Comparison of ENCODE assay signal across 23 cellular contexts in genomic region chr9:100413839-100414420, GRCh38. TPM values are rescaled to one million over a fixed set of nuclear protein-coding genes. Genes with fewer than 3 reads are reported as not detected.
DNase-seq lines count a peak whose midpoint lies in the region; ATAC-seq, FAIRE-seq and TF ChIP-seq lines count a peak whose summit lies in the region.
"Had no signal": no experiment of that assay in that cellular context is flagged by ENCODE, and none has a peak within 500 bp of the region (broad histone marks: within the 10 kb centered on the region; RNA-seq: fewer than 3 reads in every experiment).

No MANE protein-coding gene starts in this region.

- POLR2A ChIA-PET in HepG2 (lab: Yijun Ruan, JAX) = interaction anchor here (0.7 to 1.3 kb wide), 3 partner anchors 13 to 300 kb away, joined by 3 read pairs; partner anchors contain the start of gene MSANTD3

- no peak for TF ChIP-seq POLR2A in HepG2 (IDR thresholded peaks at IDR 0.05; ENCODE audit: insufficient read depth in 1 of 2, low read depth in 2 of 2, low read length in 2 of 2)
- TF ChIP-seq POLR2A in right lobe of liver (IDR thresholded peaks at IDR 0.05) = no peak
- no peak for TF ChIP-seq POLR2A in esophagus muscularis mucosa (IDR thresholded peaks at IDR 0.05; ENCODE audit: low read depth)

- no peaks in the 10 kb centered on the region for H3K4me1 Mint-ChIP-seq in type B pancreatic cell (ENCODE audit: unreplicated experiment)

- peak overlapping the region; percentile 34 for H3K4me3 Mint-ChIP-seq in type B pancreatic cell
- H3K4me3 Mint-ChIP-seq: CD8-positive, alpha-beta T cell had no signal

- no peak overlapping the region for H3K4me3 ChIP-seq in HepG2 (replicated peaks in 1 of 3; ENCODE audit: insufficient read depth in 1 of 3, low read depth in 2 of 3, low read length in 3 of 3)
- H3K4me3 ChIP-seq in right lobe of liver = no peak overlapping the region
- no peak overlapping the region for H3K4me3 ChIP-seq in esophagus muscularis mucosa
- H3K4me3 ChIP-seq: GM23248 had no signal

- CTCF ChIA-PET in HepG2 (lab: Yijun Ruan, JAX; ENCODE audit: low intra/inter-chr PET ratio, low total read pairs) = no interaction called here

- H3K9me3 ChIP-seq in HepG2 (ENCODE audit: low read length) (peaks cover 5% of the 10 kb centered on the region), right lobe of liver (no peaks in the 10 kb centered on the region), esophagus muscularis mucosa (no peaks in the 10 kb centered on the region)
- H3K9me3 ChIP-seq: Caco-2 had no signal

- WGBS in HepG2 (ENCODE audit: low lambda C conversion rate) = 90% methylated on average over 5 of the region's 5 CpGs
- WGBS in right lobe of liver (ENCODE audit: insufficient coverage, low coverage, low lambda C conversion rate, missing lambda C conversion rate) = 93% methylated on average over 5 of the region's 5 CpGs
- WGBS in esophagus muscularis mucosa = 96% methylated on average over 5 of the region's 5 CpGs

- H3K79me2 ChIP-seq in HepG2 (ENCODE audit: insufficient read depth, low read length) = no peaks in the 10 kb centered on the region

- in situ Hi-C loops in HepG2 (cut with HindIII; ENCODE audit: extremely low pct_ligation_motif_present, low pct_unique_long_range_greater_than_20kb) = no loop called here

- FAIRE-seq in HepG2 (lab: Jason Lieb, UNC) (no peak), RCC 7860 (lab: Jason Lieb, UNC) (no peak)
- FAIRE-seq: A204.1, G401.6, GM12892, H1 had no signal

- no peaks in the 10 kb centered on the region for H3K36me3 ChIP-seq in HepG2 (replicated peaks in 1 of 2; ENCODE audit: control insufficient read depth in 1 of 2, insufficient read depth in 2 of 2, low read length in 2 of 2)
- H3K36me3 ChIP-seq in right lobe of liver = no peaks in the 10 kb centered on the region
- H3K36me3 ChIP-seq in esophagus muscularis mucosa = no peaks in the 10 kb centered on the region

- no peak overlapping the region for H3K4me2 ChIP-seq in HepG2 (ENCODE audit: low read depth, low read length)

- TF ChIP-seq EP300 in HepG2 (IDR thresholded peaks at IDR 0.05; ENCODE audit: low read depth in 2 of 2, low read length in 2 of 2) (no peak), HepG2 (CRISPR knock-in tag; IDR thresholded peaks at IDR 0.05; ENCODE audit: borderline replicate concordance) (no peak), esophagus muscularis mucosa (IDR thresholded peaks at IDR 0.05) (no peak)

- no peaks in the 10 kb centered on the region for H3K27me3 Mint-ChIP-seq in type B pancreatic cell

- H3K4me1 ChIP-seq in HepG2 (ENCODE audit: insufficient read depth, low read length) (peaks cover 18% of the 10 kb centered on the region), right lobe of liver (peaks cover 0 to 8% (median 0%) of the 10 kb centered on the region in 4 donors), esophagus muscularis mucosa (peaks cover 4 to 14% (median 11%) of the 10 kb centered on the region in 4 donors)

- no peak for TF ChIP-seq RAD21 in HepG2 (CRISPR knock-in tag; IDR thresholded peaks at IDR 0.05)

- H4K20me1 ChIP-seq in HepG2 (ENCODE audit: insufficient read depth, low read length) = no peaks in the 10 kb centered on the region

- DNase-seq in HepG2 (ENCODE audit: low spot score) (no peak), right lobe of liver (no peak), NCI-H69 (lab: John Stamatoyannopoulos, UW) (peak; percentile 37), esophagus muscularis mucosa (ENCODE audit: extremely low spot score) (peak; percentile 8), type B pancreatic cell (ENCODE audit: extremely low spot score, unreplicated experiment) (no peak), SIG-M5 (lab: John Stamatoyannopoulos, UW) (no peak), RCC 7860 (ENCODE audit: low spot score) (no peak)
- DNase-seq: ACHN; AML-193; C1 segment of cervical spinal cord; Caco-2; CD8-positive, alpha-beta T cell; DMS153; DND-41; GM23248; H7; HCEC 1CT had no signal

- no peak for ATAC-seq in HepG2
- no peak for ATAC-seq in right lobe of liver
- ATAC-seq in HG02588 (IDR thresholded peaks at IDR 0.05; ENCODE audit: unreplicated experiment) = no peak
- ATAC-seq: CD8-positive, alpha-beta T cell had no signal

- no TSS peak for BruUV-seq in HepG2 (replicated peaks; lab: Mats Ljungman, UMichigan)

- H3K27ac Mint-ChIP-seq in type B pancreatic cell = no peak overlapping the region
- H3K27ac Mint-ChIP-seq: CD8-positive, alpha-beta T cell had no signal

- peaks cover 4% of the 10 kb centered on the region for H3K9me3 Mint-ChIP-seq in type B pancreatic cell
- H3K9me3 Mint-ChIP-seq: CD8-positive, alpha-beta T cell had no signal

- H3K27ac ChIP-seq in HepG2 (ENCODE audit: extremely low read length, insufficient read depth, low read length) = no peak overlapping the region
- no peak overlapping the region for H3K27ac ChIP-seq in right lobe of liver
- no peak overlapping the region for H3K27ac ChIP-seq in esophagus muscularis mucosa (replicated peaks in 1 of 4)
- H3K27ac ChIP-seq: 22Rv1, GM23248 had no signal

- TF ChIP-seq CTCF in HepG2 (CRISPR knock-in tag; IDR thresholded peaks at IDR 0.05) = no peak
- no peak for TF ChIP-seq CTCF in right lobe of liver (IDR thresholded peaks at IDR 0.05)
- TF ChIP-seq CTCF in esophagus muscularis mucosa (IDR thresholded peaks at IDR 0.05) = no peak
- no peak for TF ChIP-seq CTCF in type B pancreatic cell (conservative IDR thresholded peaks at IDR 0.05)

- H3K27me3 ChIP-seq in HepG2 (ENCODE audit: control insufficient read depth in 1 of 2, insufficient read depth in 2 of 2, low read length in 2 of 2) (no peaks in the 10 kb centered on the region), right lobe of liver (no peaks in the 10 kb centered on the region), esophagus muscularis mucosa (peaks cover 0 to 10% (median 0%) of the 10 kb centered on the region in 4 donors)

- intact Hi-C loops in HepG2 (cut with micrococcal nuclease; ENCODE audit: unreplicated experiment) (loop anchor here (5.0 kb wide), 1 partner anchor 62 kb away; the partner anchor contains the start of gene TEX10), right lobe of liver (cut with DNase I) (no loop called here), esophagus muscularis mucosa (cut with DNase I) (no loop called here)

- H2AFZ ChIP-seq in HepG2 (ENCODE audit: low read length) = no peak overlapping the region
- H2AFZ ChIP-seq: GM23248 had no signal

- H3K9ac ChIP-seq in HepG2 (ENCODE audit: insufficient read depth, low read depth, low read length) = no peak overlapping the region
- H3K9ac ChIP-seq: GM23248 had no signal

- H3K36me3 Mint-ChIP-seq in type B pancreatic cell = no peaks in the 10 kb centered on the region
- H3K36me3 Mint-ChIP-seq: CD8-positive, alpha-beta T cell had no signal

RNA-seq across cellular contexts. Expression of gene MSANTD3, which starts 13.0 kb away (rescaled TPM):
- total RNA-seq in HepG2 (2016; rRNA removed; fragmentation: Illumina TruSeq; extraction: Trizol) (19.2 and 19.8 TPM in 2 replicates), right lobe of liver (10 to 100 TPM in 3 of 6 experiments, 1 to 10 TPM in 3; 6.7 to 26.9 (median 15.9) TPM), esophagus muscularis mucosa (10 to 100 TPM; 28.5 to 50.4 (median 41.3) TPM), type B pancreatic cell (ENCODE audit: low replicate concordance) (26.4 and 35.5 TPM in 2 replicates)
- 46.9 and 48.3 TPM in 2 replicates for total RNA-seq in HepG2 (2016; cell fraction: cytosol; rRNA removed; fragmentation: Illumina TruSeq; extraction: Trizol; ENCODE audit: low read depth)
- total RNA-seq in HepG2 (2016; cell fraction: insoluble cytoplasmic fraction; rRNA removed; fragmentation: Illumina TruSeq; extraction: Trizol) = 14.8 and 19.7 TPM in 2 replicates
- 57.6 and 63.8 TPM in 2 replicates for total RNA-seq in HepG2 (2016; cell fraction: membrane; rRNA removed; fragmentation: Illumina TruSeq; extraction: Trizol)
- 11.9 and 14.4 TPM in 2 replicates for total RNA-seq in HepG2 (2016; cell fraction: nucleus; rRNA removed; fragmentation: Illumina TruSeq; extraction: Trizol)
- 10.1 and 11.3 TPM in 2 replicates for polyA plus RNA-seq in HepG2 (2011; rRNA removed)
- polyA plus RNA-seq in HepG2 (2011; cell fraction: cytosol; rRNA removed) = 10.6 and 13.0 TPM in 2 replicates
- polyA plus RNA-seq in HepG2 (2011; cell fraction: nucleus; rRNA removed) = 6.4 and 6.5 TPM in 2 replicates
- polyA plus RNA-seq in HepG2 (2012) = 10.6 and 12.3 TPM in 2 replicates
- polyA plus RNA-seq in HepG2 (2016; cell fraction: cytosol; fragmentation: Illumina TruSeq; extraction: Trizol; ENCODE audit: low read depth) = 72.4 and 72.7 TPM in 2 replicates
- polyA plus RNA-seq in HepG2 (2016; cell fraction: insoluble cytoplasmic fraction; fragmentation: Illumina TruSeq; extraction: Trizol; ENCODE audit: low read depth) = 20.1 and 23.8 TPM in 2 replicates
- polyA plus RNA-seq in HepG2 (2016; cell fraction: membrane; fragmentation: Illumina TruSeq; extraction: Trizol; ENCODE audit: low read depth) = 67.8 and 75.8 TPM in 2 replicates
- 20.9 and 21.6 TPM in 2 replicates for polyA plus RNA-seq in HepG2 (2016; cell fraction: nucleus; fragmentation: Illumina TruSeq; extraction: Trizol; ENCODE audit: insufficient read depth, low read depth)
- polyA minus RNA-seq in HepG2 (2011; rRNA and poly(A)+ RNA removed; ENCODE audit: low replicate concordance) = 2.8 and 10.7 TPM in 2 replicates
- 9.2 and 9.4 TPM in 2 replicates for polyA minus RNA-seq in HepG2 (2011; cell fraction: cytosol; rRNA and poly(A)+ RNA removed)
- polyA minus RNA-seq in HepG2 (2011; cell fraction: nucleus; rRNA and poly(A)+ RNA removed) = 15.0 and 15.5 TPM in 2 replicates

RNA-seq across cellular contexts. Expression of gene TMEFF1, which starts 59.0 kb away (rescaled TPM):
- total RNA-seq in HepG2 (2016; rRNA removed; fragmentation: Illumina TruSeq; extraction: Trizol) (1.3 and 1.9 TPM in 2 replicates), right lobe of liver (under 1 TPM in 2 of 6 experiments, not detected in 4; 0.09 to 0.24 TPM), esophagus muscularis mucosa (1 to 10 TPM in 1 of 4 donors, under 1 TPM in 3; 0.50 to 1.7 (median 0.73) TPM), type B pancreatic cell (ENCODE audit: low replicate concordance) (9.5 and 30.5 TPM in 2 replicates)
- 0.62 and 1.0 TPM in 2 replicates for total RNA-seq in HepG2 (2016; cell fraction: cytosol; rRNA removed; fragmentation: Illumina TruSeq; extraction: Trizol; ENCODE audit: low read depth)
- total RNA-seq in HepG2 (2016; cell fraction: insoluble cytoplasmic fraction; rRNA removed; fragmentation: Illumina TruSeq; extraction: Trizol) = 1.7 and 2.0 TPM in 2 replicates
- 1.5 and 1.8 TPM in 2 replicates for total RNA-seq in HepG2 (2016; cell fraction: membrane; rRNA removed; fragmentation: Illumina TruSeq; extraction: Trizol)
- total RNA-seq in HepG2 (2016; cell fraction: nucleus; rRNA removed; fragmentation: Illumina TruSeq; extraction: Trizol) = 0.99 and 1.3 TPM in 2 replicates
- 0.87 and 1.1 TPM in 2 replicates for polyA plus RNA-seq in HepG2 (2011; rRNA removed)
- polyA plus RNA-seq in HepG2 (2011; cell fraction: cytosol; rRNA removed) = 0.75 and 2.2 TPM in 2 replicates
- 0.47 and 1.4 TPM in 2 replicates for polyA plus RNA-seq in HepG2 (2011; cell fraction: nucleus; rRNA removed)
- polyA plus RNA-seq in HepG2 (2012) = 0.43 and 1.2 TPM in 2 replicates
- polyA plus RNA-seq in HepG2 (2016; cell fraction: cytosol; fragmentation: Illumina TruSeq; extraction: Trizol; ENCODE audit: low read depth) = 0.35 and 0.36 TPM in 2 replicates
- 0.38 and 1.4 TPM in 2 replicates for polyA plus RNA-seq in HepG2 (2016; cell fraction: insoluble cytoplasmic fraction; fragmentation: Illumina TruSeq; extraction: Trizol; ENCODE audit: low read depth)
- 0.78 and 1.4 TPM in 2 replicates for polyA plus RNA-seq in HepG2 (2016; cell fraction: membrane; fragmentation: Illumina TruSeq; extraction: Trizol; ENCODE audit: low read depth)
- 2.2 and 2.9 TPM in 2 replicates for polyA plus RNA-seq in HepG2 (2016; cell fraction: nucleus; fragmentation: Illumina TruSeq; extraction: Trizol; ENCODE audit: insufficient read depth, low read depth)
- polyA minus RNA-seq in HepG2 (2011; rRNA and poly(A)+ RNA removed; ENCODE audit: low replicate concordance) = 0.32 TPM in 1 of 2 replicates, not detected in the other
- 1.8 and 2.4 TPM in 2 replicates for polyA minus RNA-seq in HepG2 (2011; cell fraction: cytosol; rRNA and poly(A)+ RNA removed)
- polyA minus RNA-seq in HepG2 (2011; cell fraction: nucleus; rRNA and poly(A)+ RNA removed) = 1.5 and 2.5 TPM in 2 replicates
- total RNA-seq: CD8-positive, alpha-beta T cell had no signal

Comparison
In these comparisons a context has a peak if more than half of its experiments do, and no peak if none do; other contexts are left out.
1. DNase-seq: peak in NCI-H69 (single experiment) and esophagus muscularis mucosa (single experiment); none in HepG2 (single experiment), right lobe of liver (0 of 3), type B pancreatic cell (single experiment), SIG-M5 (single experiment) and RCC 7860 (single experiment).